In genomic region chr10:21525367-21526183, GRCh38 we compare ENCODE assay signal across 1 cellular context.
A peak's percentile ranks its signal among the peaks of the same experiment; 100 is the strongest.
TF ChIP-seq lines count a peak whose summit lies in the region.

SKIDA1 (minus strand) TSS chr10:21525682; CDS start chr10:21517822, 7,860 bp downstream.

TF ChIP-seq in HepG2, 621 proteins besides CTCF, POLR2A, EP300 and RAD21 (continued from another document):
- no peak for TF ChIP-seq ZBTB39 (CRISPR knock-in tag; IDR thresholded peaks at IDR 0.05)
- TF ChIP-seq CENPBD1 (CRISPR knock-in tag; IDR thresholded peaks at IDR 0.05; ENCODE audit: borderline replicate concordance, low read depth): 0 out of 2 replicates have a peak, but pooled peaks have one; percentile 12
- no peak; the same call in 1 of the 2 replicates for TF ChIP-seq ZNF280B (CRISPR knock-in tag; IDR thresholded peaks at IDR 0.05; ENCODE audit: borderline replicate concordance)
- no peak for TF ChIP-seq ZNF737 (CRISPR knock-in tag; IDR thresholded peaks at IDR 0.05; ENCODE audit: borderline replicate concordance)
- 0 out of 2 replicates have a peak, but pooled peaks have one; percentile 8 for TF ChIP-seq ZNF576 (CRISPR knock-in tag; IDR thresholded peaks at IDR 0.05)
- no peak; the same call in 1 of the 2 replicates for TF ChIP-seq RAD51 (IDR thresholded peaks at IDR 0.05; ENCODE audit: borderline replicate concordance)
- no peak for TF ChIP-seq ZNF549 (CRISPR knock-in tag; IDR thresholded peaks at IDR 0.05)
- TF ChIP-seq ATF7 (IDR thresholded peaks at IDR 0.05): no peak
- no peak for TF ChIP-seq ATF7 (CRISPR knock-in tag; IDR thresholded peaks at IDR 0.05)
- 0 out of 2 replicates have a peak, but pooled peaks have one; percentile 30 for TF ChIP-seq ZNF263 (CRISPR knock-in tag; IDR thresholded peaks at IDR 0.05)
- TF ChIP-seq CHD2 (IDR thresholded peaks at IDR 0.05; ENCODE audit: low read depth, low read length): no peak; the same call in 1 of the 2 replicates
- TF ChIP-seq KMT2A (CRISPR knock-in tag; IDR thresholded peaks at IDR 0.05): peak; percentile 53; the same call in 1 of the 2 replicates
